11 cellular contexts compared by ENCODE assay signal in genomic region chr20:45892828-45893500, GRCh38. TPM values are rescaled to one million over a fixed set of nuclear protein-coding genes. Genes with fewer than 3 reads are reported as not detected.
DNase-seq lines count a peak whose midpoint lies in the region; ATAC-seq, FAIRE-seq and TF ChIP-seq lines count a peak whose summit lies in the region.
"Had no signal": no experiment of that assay in that cellular context is flagged by ENCODE, and none has a peak within 500 bp of the region (broad histone marks: within the 10 kb centered on the region; RNA-seq: fewer than 3 reads in every experiment).

No MANE protein-coding gene starts in this region.

- H3K27me3 Mint-ChIP-seq in activated CD8-positive, alpha-beta T cell treated with anti-CD3 and anti-CD28 coated beads for 36 hours, result no peaks in the 10 kb centered on the region

- peaks cover 29% of the 10 kb centered on the region for H3K4me1 Mint-ChIP-seq in activated CD8-positive, alpha-beta T cell treated with anti-CD3 and anti-CD28 coated beads for 36 hours (ENCODE audit: low read depth)

- peak; percentile 45 for DNase-seq in activated naive CD4-positive, alpha-beta T cell treated with Interleukin-2 at 50 U/mL for 16 hours
- no peak for DNase-seq in activated naive CD4-positive, alpha-beta T cell treated with anti-CD3 and anti-CD28 coated beads, Interleukin-2, amount 50 U/mL, for 16 hours
- DNase-seq in activated CD8-positive, alpha-beta T cell treated with anti-CD3 and anti-CD28 coated beads for 36 hours, result peak; percentile 54
- DNase-seq in fibroblast of the aortic adventitia (ENCODE audit: low read depth) (no peak), dermis blood vessel endothelial cell (no peak), D721Med (ENCODE audit: insufficient read length, low spot score) (no peak)
- DNase-seq in stimulated activated naive CD8-positive, alpha-beta T cell treated with anti-CD3 and anti-CD28 coated beads, Interleukin-15, Interleukin-2, amounts not matched to agents 100 U/mL and 50 U/mL, for 24 hours, result no peak
- DNase-seq: esophagus squamous epithelium, left ventricle myocardium superior, NCI-H2171 treated with DMSO at 0.1 percent for 48 hours had no signal

- peak; percentile 32 for ATAC-seq in activated CD8-positive, alpha-beta T cell treated with anti-CD3 and anti-CD28 coated beads for 36 hours
- peak; percentile 11 for ATAC-seq in stimulated activated naive CD8-positive, alpha-beta T cell treated with anti-CD3 and anti-CD28 coated beads, Interleukin-15, Interleukin-2, amounts not matched to agents 100 U/mL and 50 U/mL, for 24 hours
- ATAC-seq in HG03045 (IDR thresholded peaks at IDR 0.05; ENCODE audit: unreplicated experiment), result no peak
- ATAC-seq: left ventricle myocardium superior had no signal

- no peaks in the 10 kb centered on the region for H3K9me3 Mint-ChIP-seq in activated CD8-positive, alpha-beta T cell treated with anti-CD3 and anti-CD28 coated beads for 36 hours

- intact Hi-C loops in activated CD8-positive, alpha-beta T cell treated with anti-CD3 and anti-CD28 coated beads for 36 hours (cut with micrococcal nuclease), result no loop called here

- peak overlapping the region; percentile 88 for H3K4me3 Mint-ChIP-seq in activated CD8-positive, alpha-beta T cell treated with anti-CD3 and anti-CD28 coated beads for 36 hours

- FAIRE-seq in D721Med (lab: Jason Lieb, UNC), result no peak

- CTCF ChIA-PET in activated CD8-positive, alpha-beta T cell treated with anti-CD3 and anti-CD28 coated beads for 36 hours (lab: Charles Lee), result interaction anchor here (1.0 to 1.6 kb wide), 6 partner anchors 8 to 94 kb away, joined by 3 to 9 read pairs (median 3); no protein-coding TSS in a partner anchor

- peaks cover 16% of the 10 kb centered on the region for H3K36me3 Mint-ChIP-seq in activated CD8-positive, alpha-beta T cell treated with anti-CD3 and anti-CD28 coated beads for 36 hours (ENCODE audit: low read depth)

- TF ChIP-seq CTCF in activated CD8-positive, alpha-beta T cell treated with anti-CD3 and anti-CD28 coated beads for 36 hours (IDR thresholded peaks at IDR 0.05), result no peak
- no peak for TF ChIP-seq CTCF in fibroblast of the aortic adventitia (IDR thresholded peaks at IDR 0.05; ENCODE audit: insufficient read depth, low read length)
- no peak for TF ChIP-seq CTCF in D721Med (IDR thresholded peaks at IDR 0.05; ENCODE audit: insufficient read depth, missing control alignments)

- H3K4me3 ChIP-seq in fibroblast of the aortic adventitia (ENCODE audit: low read depth, low read length), result peak overlapping the region; percentile 85

- peak overlapping the region; percentile 61 for H3K27ac Mint-ChIP-seq in activated CD8-positive, alpha-beta T cell treated with anti-CD3 and anti-CD28 coated beads for 36 hours

- POLR2A ChIA-PET in activated CD8-positive, alpha-beta T cell treated with anti-CD3 and anti-CD28 coated beads for 36 hours (lab: Charles Lee), result interaction anchor here (0.8 to 7.8 kb wide), 9 partner anchors 9 to 80 kb away, joined by 3 to 59 read pairs (median 5); partner anchors contain the start of genes PCIF1, UBE2C, ZNF335 and ZSWIM1

RNA-seq across cellular contexts. Expression of gene CTSA, which starts 1.8 kb away (rescaled TPM):
- 10 to 100 TPM; 34.5 to 40.2 TPM for total RNA-seq in activated CD8-positive, alpha-beta T cell treated with anti-CD3 and anti-CD28 coated beads for 36 hours
- total RNA-seq in fibroblast of the aortic adventitia (ENCODE audit: low replicate concordance) (56.2 and 166 TPM in 2 replicates), dermis blood vessel endothelial cell (47.8 and 48.1 TPM in 2 replicates)

RNA-seq across cellular contexts. Expression of gene NEURL2, which starts 2.0 kb away (rescaled TPM):
- 1 to 10 TPM; 2.4 to 2.9 TPM for total RNA-seq in activated CD8-positive, alpha-beta T cell treated with anti-CD3 and anti-CD28 coated beads for 36 hours
- total RNA-seq in fibroblast of the aortic adventitia (ENCODE audit: low replicate concordance) (6.8 and 7.0 TPM in 2 replicates), dermis blood vessel endothelial cell (3.2 and 4.4 TPM in 2 replicates)

RNA-seq across cellular contexts. Expression of gene SPATA25, which starts 5.5 kb away (rescaled TPM):
- under 1 TPM; 0.58 to 0.74 TPM for total RNA-seq in activated CD8-positive, alpha-beta T cell treated with anti-CD3 and anti-CD28 coated beads for 36 hours
- 2.1 and 9.6 TPM in 2 replicates for total RNA-seq in fibroblast of the aortic adventitia (ENCODE audit: low replicate concordance)
- 1.0 and 1.2 TPM in 2 replicates for total RNA-seq in dermis blood vessel endothelial cell

RNA-seq across cellular contexts. Expression of gene ZSWIM1, which starts 11.9 kb away (rescaled TPM):
- 1 to 10 TPM; 8.2 to 9.1 TPM for total RNA-seq in activated CD8-positive, alpha-beta T cell treated with anti-CD3 and anti-CD28 coated beads for 36 hours
- total RNA-seq in fibroblast of the aortic adventitia (ENCODE audit: low replicate concordance) (4.0 and 15.1 TPM in 2 replicates), dermis blood vessel endothelial cell (4.1 and 5.4 TPM in 2 replicates)

RNA-seq across cellular contexts. Expression of gene PLTP, which starts 19.0 kb away (rescaled TPM):
- total RNA-seq in activated CD8-positive, alpha-beta T cell treated with anti-CD3 and anti-CD28 coated beads for 36 hours, result 1 to 10 TPM; 7.4 to 8.6 TPM
- 66.9 and 107 TPM in 2 replicates for total RNA-seq in fibroblast of the aortic adventitia (ENCODE audit: low replicate concordance)
- 2.4 and 5.4 TPM in 2 replicates for total RNA-seq in dermis blood vessel endothelial cell

Comparison
In these comparisons a context has a peak if more than half of its experiments do, and no peak if none do; other contexts are left out.
1. DNase-seq: peak in activated naive CD4-positive, alpha-beta T cell treated with Interleukin-2 at 50 U/mL for 16 hours (single experiment) and activated CD8-positive, alpha-beta T cell treated with anti-CD3 and anti-CD28 coated beads for 36 hours (single experiment); none in activated naive CD4-positive, alpha-beta T cell treated with anti-CD3 and anti-CD28 coated beads, Interleukin-2, amount 50 U/mL, for 16 hours (single experiment), fibroblast of the aortic adventitia (single experiment), stimulated activated naive CD8-positive, alpha-beta T cell treated with anti-CD3 and anti-CD28 coated beads, Interleukin-15, Interleukin-2, amounts not matched to agents 100 U/mL and 50 U/mL, for 24 hours (single experiment), dermis blood vessel endothelial cell (single experiment) and D721Med (single experiment).